In the genomic region with DNA sequence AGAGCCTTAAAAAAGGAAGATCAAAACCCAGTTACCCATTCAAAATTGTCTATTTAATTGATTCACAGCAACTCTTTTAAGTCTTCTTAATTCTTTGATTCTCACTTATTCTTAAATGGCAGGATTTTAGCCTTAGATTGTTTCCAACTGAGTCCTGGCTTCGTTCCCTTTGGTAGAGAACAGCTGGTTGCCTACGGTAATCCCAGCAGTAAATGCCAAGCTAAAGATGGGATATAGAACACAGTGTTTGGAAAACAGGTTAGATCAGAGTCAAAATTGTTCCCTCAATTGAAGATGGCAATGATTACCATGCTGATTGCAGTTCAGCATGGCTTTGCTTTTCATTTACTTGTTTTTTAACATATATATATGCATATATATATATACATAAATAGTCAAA, we compare ENCODE assay signal across 18 cellular contexts.
DNase-seq lines count a peak whose midpoint lies in the region; ATAC-seq and TF ChIP-seq lines count a peak whose summit lies in the region.
"Had no signal": no experiment of that assay in that cellular context is flagged by ENCODE, and none has a peak within 500 bp of the region (broad histone marks: within the 10 kb centered on the region; RNA-seq: fewer than 3 reads in every experiment).

No MANE protein-coding gene starts in this region.

- H3K36me3 Mint-ChIP-seq in activated naive CD4-positive, alpha-beta T cell treated with anti-CD3 and anti-CD28 coated beads, Interleukin-2, amount 50 U/mL, for 72 hours: no peaks in the 10 kb centered on the region
- no peaks in the 10 kb centered on the region for H3K36me3 Mint-ChIP-seq in activated naive CD4-positive, alpha-beta T cell treated with anti-CD3 and anti-CD28 coated beads, Interleukin-2, amount 10 ng/mL, durations not matched to agents 7 days and 5 days

- no peaks in the 10 kb centered on the region for H3F3A ChIP-seq in SK-N-SH (replicated peaks; ENCODE audit: insufficient read depth)

- H3K4me2 ChIP-seq in SK-N-SH: no peak overlapping the region

- 8% methylated on average over 2 of the region's 2 CpGs for WGBS in SK-N-SH (ENCODE audit: low lambda C conversion rate)
- WGBS in spleen, 5 donors: 71 to 77% (median 75%) methylated on average over 2 of the region's 2 CpGs

- intact Hi-C loops in spleen (cut with DNase I; ENCODE audit: low total_unique reads): no loop called here

- peaks cover 11 to 17% of the 10 kb centered on the region in 2 donors for H3K9me3 Mint-ChIP-seq in activated naive CD4-positive, alpha-beta T cell treated with anti-CD3 and anti-CD28 coated beads, Interleukin-2, amount 50 U/mL, for 72 hours
- H3K9me3 Mint-ChIP-seq in activated naive CD4-positive, alpha-beta T cell treated with anti-CD3 and anti-CD28 coated beads, Interleukin-2, amount 10 ng/mL, durations not matched to agents 7 days and 5 days: no peaks in the 10 kb centered on the region
- H3K9me3 Mint-ChIP-seq: activated CD4-positive, alpha-beta T cell treated with anti-CD3 and anti-CD28 coated beads, Interleukin-2, amount 10 ng/mL, durations not matched to agents 7 days and 5 days had no signal

- no peaks in the 10 kb centered on the region for H3K27me3 ChIP-seq in SK-N-SH (ENCODE audit: insufficient read depth)
- H3K27me3 ChIP-seq in spleen (replicated peaks in 1 of 7): no peaks in the 10 kb centered on the region
- H3K27me3 ChIP-seq: ascending aorta, esophagus muscularis mucosa, tibial artery had no signal

- H3K9me2 ChIP-seq in SK-N-SH: no peaks in the 10 kb centered on the region

- H3K9ac ChIP-seq in SK-N-SH: no peak overlapping the region

- H2AFZ ChIP-seq in SK-N-SH (ENCODE audit: low read depth): peak overlapping the region; percentile 70; the same call in 1 of the 2 replicates

- TF ChIP-seq POLR2A in spleen (IDR thresholded peaks at IDR 0.05): no peak

- no peaks in the 10 kb centered on the region for H4K20me1 ChIP-seq in SK-N-SH (ENCODE audit: insufficient read depth)

- no peak overlapping the region for H3K4me3 Mint-ChIP-seq in activated naive CD4-positive, alpha-beta T cell treated with anti-CD3 and anti-CD28 coated beads, Interleukin-2, amount 10 ng/mL, durations not matched to agents 7 days and 5 days
- H3K4me3 Mint-ChIP-seq: activated CD4-positive, alpha-beta T cell treated with anti-CD3 and anti-CD28 coated beads, Interleukin-2, amount 10 ng/mL, durations not matched to agents 7 days and 5 days had no signal

- no peaks in the 10 kb centered on the region for H3K79me2 ChIP-seq in SK-N-SH (ENCODE audit: insufficient read depth)

- CTCF ChIA-PET in SK-N-SH (lab: Yijun Ruan, JAX): no interaction called here
- CTCF ChIA-PET in activated naive CD4-positive, alpha-beta T cell treated with anti-CD3 and anti-CD28 coated beads, Interleukin-2, amount 10 ng/mL, durations not matched to agents 7 days and 5 days (lab: Charles Lee): no interaction called here

- no peaks in the 10 kb centered on the region for H3K27me3 Mint-ChIP-seq in activated naive CD4-positive, alpha-beta T cell treated with anti-CD3 and anti-CD28 coated beads, Interleukin-2, amount 10 ng/mL, durations not matched to agents 7 days and 5 days
- H3K27me3 Mint-ChIP-seq: activated CD4-positive, alpha-beta T cell treated with anti-CD3 and anti-CD28 coated beads, Interleukin-2, amount 10 ng/mL, durations not matched to agents 7 days and 5 days had no signal

- H3K4me1 Mint-ChIP-seq in activated naive CD4-positive, alpha-beta T cell treated with anti-CD3 and anti-CD28 coated beads, Interleukin-2, amount 10 ng/mL, durations not matched to agents 7 days and 5 days: no peaks in the 10 kb centered on the region
- H3K4me1 Mint-ChIP-seq: activated CD4-positive, alpha-beta T cell treated with anti-CD3 and anti-CD28 coated beads, Interleukin-2, amount 10 ng/mL, durations not matched to agents 7 days and 5 days had no signal

- H3K4me1 ChIP-seq in SK-N-SH (ENCODE audit: control insufficient read depth in 1 of 2, insufficient read depth in 2 of 2, low read depth in 1 of 2, low read length in 1 of 2): peaks cover 0 to 7% of the 10 kb centered on the region in 2 experiments; a peak in 1 of 4 replicates
- H3K4me1 ChIP-seq in spleen: peaks cover 0 to 5% (median 0%) of the 10 kb centered on the region in 6 donors
- H3K4me1 ChIP-seq: ascending aorta, tibial artery had no signal

- H3K36me3 ChIP-seq in SK-N-SH (replicated peaks in 1 of 2; ENCODE audit: control insufficient read depth in 1 of 2, insufficient read depth in 2 of 2, low read length in 1 of 2): peaks cover 0 to under 1% of the 10 kb centered on the region in 2 experiments
- H3K36me3 ChIP-seq in spleen: no peaks in the 10 kb centered on the region
- H3K36me3 ChIP-seq: ascending aorta, esophagus muscularis mucosa, tibial artery had no signal

- no peak for TF ChIP-seq RAD21 in SK-N-SH (IDR thresholded peaks at IDR 0.05; ENCODE audit: low read length)

- DNase-seq in DMS53 (lab: John Stamatoyannopoulos, UW) (peak; percentile 29), DMS53 treated with DMSO at 0.1 percent for 48 hours (lab: John Stamatoyannopoulos, UW; ENCODE audit: unreplicated experiment) (no peak), SK-N-SH (no peak), inferior parietal cortex (ENCODE audit: extremely low spot score) (peak; percentile 32), spleen (no peak), NCI-H2227 treated with DMSO at 0.1 percent for 48 hours (lab: John Stamatoyannopoulos, UW) (no peak)
- no peak for DNase-seq in activated naive CD4-positive, alpha-beta T cell treated with anti-CD3 and anti-CD28 coated beads, Interleukin-2, amount 50 U/mL, for 72 hours (ENCODE audit: low spot score in 2 of 2)
- DNase-seq in activated naive CD4-positive, alpha-beta T cell treated with anti-CD3 and anti-CD28 coated beads, Interleukin-2, amount 10 ng/mL, durations not matched to agents 7 days and 5 days: no peak
- DNase-seq: activated CD4-positive, alpha-beta T cell treated with anti-CD3 and anti-CD28 coated beads, Interleukin-2, amount 10 ng/mL, durations not matched to agents 7 days and 5 days; activated naive CD4-positive, alpha-beta T cell; C1 segment of cervical spinal cord; DND-41; KG1; NCI-H146; tibial artery had no signal

- H3K9me3 ChIP-seq in SK-N-SH (no peaks in the 10 kb centered on the region), spleen (no peaks in the 10 kb centered on the region)
- H3K9me3 ChIP-seq: ascending aorta, esophagus muscularis mucosa, tibial artery had no signal

- POLR2A ChIA-PET in SK-N-SH (lab: Yijun Ruan, JAX): no interaction called here

- ATAC-seq in activated naive CD4-positive, alpha-beta T cell treated with anti-CD3 and anti-CD28 coated beads, Interleukin-2, amount 50 U/mL, for 72 hours: no peak

- no peak overlapping the region for H3K4me3 ChIP-seq in SK-N-SH (ENCODE audit: low read depth in 2 of 2, low read length in 1 of 2)
- H3K4me3 ChIP-seq in spleen: no peak overlapping the region
- H3K4me3 ChIP-seq: ascending aorta, esophagus muscularis mucosa, tibial artery had no signal

- no peak overlapping the region for H3K27ac Mint-ChIP-seq in activated naive CD4-positive, alpha-beta T cell treated with anti-CD3 and anti-CD28 coated beads, Interleukin-2, amount 50 U/mL, for 72 hours
- no peak overlapping the region for H3K27ac Mint-ChIP-seq in activated naive CD4-positive, alpha-beta T cell treated with anti-CD3 and anti-CD28 coated beads, Interleukin-2, amount 10 ng/mL, durations not matched to agents 7 days and 5 days
- H3K27ac Mint-ChIP-seq: activated CD4-positive, alpha-beta T cell treated with anti-CD3 and anti-CD28 coated beads, Interleukin-2, amount 10 ng/mL, durations not matched to agents 7 days and 5 days had no signal

- H3K27ac ChIP-seq in SK-N-SH (ENCODE audit: low read depth in 2 of 2, low read length in 1 of 2) (peak overlapping the region; percentile 11 to 43; a peak in 3 of 4 replicates), spleen (peak overlapping the region in 6 of 8 donors; percentile 7 to 59 (median 46))
- H3K27ac ChIP-seq: 22Rv1, ascending aorta, esophagus muscularis mucosa, tibial artery had no signal

- TF ChIP-seq CTCF in SK-N-SH (IDR thresholded peaks at IDR 0.05): no peak
- no peak for TF ChIP-seq CTCF in spleen (IDR thresholded peaks at IDR 0.05 in 8 of 11, conservative IDR thresholded peaks at IDR 0.05 in 3 of 11)

- no peak for TF ChIP-seq EP300 in SK-N-SH (IDR thresholded peaks at IDR 0.05; ENCODE audit: borderline replicate concordance in 1 of 2, low read depth in 1 of 2, low read length in 1 of 2)

TF ChIP-seq in SK-N-SH, 30 proteins besides CTCF, POLR2A, EP300 and RAD21:
- no peak for TF ChIP-seq SIN3A (IDR thresholded peaks at IDR 0.05; ENCODE audit: borderline replicate concordance, low read depth, low read length)
TF ChIP-seq in SK-N-SH: peak in this region for 0.

Comparison
In these comparisons a context has a peak if more than half of its experiments do, and no peak if none do; other contexts are left out.
1. DNase-seq: peak in DMS53 (single experiment) and inferior parietal cortex (single experiment); none in DMS53 treated with DMSO at 0.1 percent for 48 hours (single experiment), SK-N-SH (single experiment), spleen (single experiment), activated naive CD4-positive, alpha-beta T cell treated with anti-CD3 and anti-CD28 coated beads, Interleukin-2, amount 50 U/mL, for 72 hours (0 of 2), NCI-H2227 treated with DMSO at 0.1 percent for 48 hours (single experiment) and activated naive CD4-positive, alpha-beta T cell treated with anti-CD3 and anti-CD28 coated beads, Interleukin-2, amount 10 ng/mL, durations not matched to agents 7 days and 5 days (single experiment).